In the genomic region with DNA sequence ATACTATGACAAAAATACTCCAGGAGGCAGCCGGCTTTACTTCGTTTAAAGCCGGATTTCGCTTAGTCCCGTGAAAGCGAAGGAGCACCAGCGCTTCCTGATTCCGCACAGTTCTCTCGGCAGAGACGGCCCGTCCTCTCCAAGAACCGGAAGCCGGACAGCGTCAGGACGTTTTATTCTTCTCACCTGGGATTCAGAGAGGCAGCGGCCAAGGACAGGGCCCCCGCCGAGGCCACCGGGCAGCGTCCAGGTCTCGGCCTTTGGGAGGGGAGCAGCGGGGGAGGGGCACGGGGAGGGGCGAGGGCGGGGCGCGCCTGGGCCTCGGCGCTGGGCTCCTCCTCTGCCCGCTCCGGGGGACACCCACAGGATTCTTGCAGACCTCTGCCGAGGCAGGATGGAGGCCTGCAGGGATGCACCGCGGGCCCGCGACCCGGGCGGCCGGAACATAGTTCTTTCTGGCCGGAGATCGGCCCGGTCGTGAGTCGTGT, we compare ENCODE assay signal across 9 cellular contexts. TPM values are rescaled to one million over a fixed set of nuclear protein-coding genes. Genes with fewer than 3 reads are reported as not detected.
DNase-seq lines count a peak whose midpoint lies in the region; ATAC-seq, FAIRE-seq and TF ChIP-seq lines count a peak whose summit lies in the region.
"Had no signal": no experiment of that assay in that cellular context is flagged by ENCODE, and none has a peak within 500 bp of the region (broad histone marks: within the 10 kb centered on the region; RNA-seq: fewer than 3 reads in every experiment).

No MANE protein-coding gene starts in this region.

- ATAC-seq in HG02885 (IDR thresholded peaks at IDR 0.05; ENCODE audit: poor library complexity, unreplicated experiment) (no peak), GM19467 (IDR thresholded peaks at IDR 0.05; ENCODE audit: unreplicated experiment) (no peak)

- peaks cover 32% of the 10 kb centered on the region for H3K4me1 ChIP-seq in astrocyte (ENCODE audit: insufficient read depth, low read length)
- H3K4me1 ChIP-seq in right atrium auricular region: peaks cover 0 to 50% of the 10 kb centered on the region in 2 donors

- H3K4me2 ChIP-seq in astrocyte (ENCODE audit: low read length): peak overlapping the region; percentile 79

- peak overlapping the region; percentile 89 for H3K4me3 Mint-ChIP-seq in astrocyte (ENCODE audit: unreplicated experiment)

- FAIRE-seq in astrocyte (lab: Jason Lieb, UNC): no peak

- H3K9me3 Mint-ChIP-seq in astrocyte (ENCODE audit: unreplicated experiment): no peaks in the 10 kb centered on the region

- H3K36me3 ChIP-seq in astrocyte (ENCODE audit: insufficient read depth, low read length): no peaks in the 10 kb centered on the region
- no peaks in the 10 kb centered on the region for H3K36me3 ChIP-seq in right atrium auricular region

- TF ChIP-seq CTCF in GM10266 (IDR thresholded peaks at IDR 0.05; ENCODE audit: control insufficient read depth, insufficient read depth, low read depth, missing control alignments): no peak
- TF ChIP-seq CTCF in astrocyte (IDR thresholded peaks at IDR 0.05; ENCODE audit: insufficient read depth, low read depth, low read length): no peak
- no peak for TF ChIP-seq CTCF in right atrium auricular region (IDR thresholded peaks at IDR 0.05)
- no peak for TF ChIP-seq CTCF in retinal pigment epithelial cell (conservative IDR thresholded peaks at IDR 0.05; ENCODE audit: low read depth, low read length)

- H3K36me3 Mint-ChIP-seq in astrocyte (ENCODE audit: low read depth, unreplicated experiment): peaks cover 9% of the 10 kb centered on the region

- H3K4me1 Mint-ChIP-seq in astrocyte (ENCODE audit: low read depth, unreplicated experiment): peaks cover 28% of the 10 kb centered on the region

- H3K27me3 Mint-ChIP-seq in astrocyte (ENCODE audit: low read depth, unreplicated experiment): no peaks in the 10 kb centered on the region

- H3K9me3 ChIP-seq in astrocyte (ENCODE audit: insufficient read depth, low read depth, low read length): no peaks in the 10 kb centered on the region
- no peaks in the 10 kb centered on the region for H3K9me3 ChIP-seq in right atrium auricular region

- DNase-seq in GM10266 (ENCODE audit: extremely low spot score) (peak; percentile 87), T follicular helper cell (ENCODE audit: low read depth) (peak; percentile 40), astrocyte (ENCODE audit: low read depth) (no peak), right atrium auricular region (ENCODE audit: low spot score) (no peak), retinal pigment epithelial cell (ENCODE audit: low read depth) (no peak), NCI-H446 treated with DMSO at 0.1 percent for 48 hours (lab: John Stamatoyannopoulos, UW) (no peak)

- H3K79me2 ChIP-seq in astrocyte (ENCODE audit: insufficient read depth, low read length): peaks cover 98% of the 10 kb centered on the region

- H3K27ac Mint-ChIP-seq in astrocyte (ENCODE audit: unreplicated experiment): peak overlapping the region; percentile 89

- H2AFZ ChIP-seq in astrocyte (ENCODE audit: low read depth, low read length): no peak overlapping the region

- no peaks in the 10 kb centered on the region for H3K27me3 ChIP-seq in astrocyte (ENCODE audit: insufficient read depth, low read length)
- no peaks in the 10 kb centered on the region for H3K27me3 ChIP-seq in right atrium auricular region

- H3K4me3 ChIP-seq in astrocyte (ENCODE audit: insufficient read depth, low read depth, low read length) (peak overlapping the region; percentile 38), right atrium auricular region (peak overlapping the region; percentile 54 to 58), retinal pigment epithelial cell (ENCODE audit: low read length) (peak overlapping the region; percentile 53)

- H3K27ac ChIP-seq in astrocyte (ENCODE audit: low read depth, low read length) (no peak overlapping the region), right atrium auricular region (peak overlapping the region; percentile 84 to 86)

- H4K20me1 ChIP-seq in astrocyte (ENCODE audit: insufficient read depth, low read length): peaks cover 89% of the 10 kb centered on the region

- H3K9ac ChIP-seq in astrocyte (ENCODE audit: low read length): peak overlapping the region; percentile 59

RNA-seq across cellular contexts. Expression of gene DIDO1, which starts 2.8 kb away (rescaled TPM):
- total RNA-seq in astrocyte: 39.0 and 39.2 TPM in 2 replicates
- 10 to 100 TPM; 34.7 to 37.5 TPM for total RNA-seq in right atrium auricular region

RNA-seq across cellular contexts. Expression of gene GID8, which starts 8.9 kb away (rescaled TPM):
- total RNA-seq in astrocyte: 37.1 and 37.3 TPM in 2 replicates
- total RNA-seq in right atrium auricular region: 10 to 100 TPM; 16.8 to 18.7 TPM

RNA-seq across cellular contexts. Expression of gene SLC17A9, which starts 23.4 kb away (rescaled TPM):
- total RNA-seq in astrocyte: 11.6 and 12.4 TPM in 2 replicates
- total RNA-seq in right atrium auricular region: 1 to 10 TPM; 1.3 to 1.8 TPM
- total RNA-seq: M059J had no signal

Comparison
In these comparisons a context has a peak if more than half of its experiments do, and no peak if none do; other contexts are left out.
1. DNase-seq: peak in GM10266 (single experiment) and T follicular helper cell (single experiment); none in astrocyte (single experiment), right atrium auricular region (single experiment), retinal pigment epithelial cell (single experiment) and NCI-H446 treated with DMSO at 0.1 percent for 48 hours (single experiment).
2. Peak in every context shown above with its lines, with median percentiles within 50 percentile points of each other: H3K4me3 ChIP-seq.